Comparison of ENCODE assay signal across 10 cellular contexts in genomic region chr5:138664276-138664943, GRCh38.
DNase-seq lines count a peak whose midpoint lies in the region; ATAC-seq and TF ChIP-seq lines count a peak whose summit lies in the region.
"Had no signal": no experiment of that assay in that cellular context is flagged by ENCODE, and none has a peak within 500 bp of the region (broad histone marks: within the 10 kb centered on the region; RNA-seq: fewer than 3 reads in every experiment).

No MANE protein-coding gene starts in this region.

- H3K9me3 ChIP-seq in BLaER1, result no peaks in the 10 kb centered on the region
- H3K9me3 ChIP-seq in Karpas-422 (ENCODE audit: low read length), result no peaks in the 10 kb centered on the region
- no peaks in the 10 kb centered on the region for H3K9me3 ChIP-seq in mammary epithelial cell (replicated peaks; ENCODE audit: insufficient read depth, low read length)
- H3K9me3 ChIP-seq in spleen, result no peaks in the 10 kb centered on the region
- H3K9me3 ChIP-seq in right atrium auricular region, result no peaks in the 10 kb centered on the region
- H3K9me3 ChIP-seq: SJSA1 had no signal

- TF ChIP-seq CTCF in mammary epithelial cell (conservative IDR thresholded peaks at IDR 0.05 in 1 of 2, IDR thresholded peaks at IDR 0.05 in 1 of 2; ENCODE audit: extremely low read depth in 1 of 2, insufficient read depth in 1 of 2, low read depth in 1 of 2, low read length in 2 of 2) (no peak), spleen (IDR thresholded peaks at IDR 0.05 in 8 of 11, conservative IDR thresholded peaks at IDR 0.05 in 3 of 11) (no peak), right atrium auricular region (IDR thresholded peaks at IDR 0.05) (no peak)

- H3K4me2 ChIP-seq in BLaER1, result peak overlapping the region; percentile 79
- H3K4me2 ChIP-seq in Karpas-422 (ENCODE audit: low read depth, low read length, poor library complexity, severe bottlenecking), result no peak overlapping the region
- H3K4me2 ChIP-seq in mammary epithelial cell (ENCODE audit: insufficient read depth, low read depth, low read length), result no peak overlapping the region

- ATAC-seq in HG03159 (IDR thresholded peaks at IDR 0.05; ENCODE audit: unreplicated experiment), result no peak

- intact Hi-C loops in mammary epithelial cell (cut with micrococcal nuclease) (no loop called here), spleen (cut with DNase I; ENCODE audit: low total_unique reads) (no loop called here)

- H3K79me2 ChIP-seq in Karpas-422 (ENCODE audit: low read length) (no peaks in the 10 kb centered on the region), mammary epithelial cell (ENCODE audit: insufficient read depth, low read length) (no peaks in the 10 kb centered on the region)

- in situ Hi-C loops in mammary epithelial cell (cut with MboI; ENCODE audit: low sequenced_read_pairs in 2 of 2), result no loop called here

- dilution Hi-C loops in mammary epithelial cell (cut with HindIII; ENCODE audit: low sequenced_read_pairs), result no loop called here

- WGBS in mammary epithelial cell (ENCODE audit: low coverage, missing lambda C conversion rate), result 65% methylated on average over 8 of the region's 9 CpGs
- 72 to 81% (median 77%) methylated on average over 9 of the region's 9 CpGs for WGBS in spleen, 5 donors

- H3K4me3 ChIP-seq in BLaER1 (no peak overlapping the region), Karpas-422 (ENCODE audit: low read length) (no peak overlapping the region), mammary epithelial cell (replicated peaks in 1 of 3; ENCODE audit: insufficient read depth in 1 of 3, low read depth in 2 of 3, low read length in 3 of 3) (no peak overlapping the region), spleen (no peak overlapping the region), right atrium auricular region (no peak overlapping the region)
- H3K4me3 ChIP-seq: SJSA1 had no signal

- H2AFZ ChIP-seq in Karpas-422 (ENCODE audit: low read length), result no peak overlapping the region
- H2AFZ ChIP-seq in mammary epithelial cell (ENCODE audit: low read depth, low read length), result peak overlapping the region; percentile 59

- TF ChIP-seq POLR2A in spleen (IDR thresholded peaks at IDR 0.05), result no peak

- H3K4me1 ChIP-seq in BLaER1 (peaks cover 78% of the 10 kb centered on the region), Karpas-422 (ENCODE audit: low read length) (peaks cover 18% of the 10 kb centered on the region), mammary epithelial cell (ENCODE audit: insufficient read depth, low read length) (peaks cover 21% of the 10 kb centered on the region), spleen (peaks cover 15 to 65% (median 37%) of the 10 kb centered on the region in 6 donors), right atrium auricular region (peaks cover 0 to 42% of the 10 kb centered on the region in 2 donors)

- no peaks in the 10 kb centered on the region for H3K27me3 ChIP-seq in BLaER1
- no peaks in the 10 kb centered on the region for H3K27me3 ChIP-seq in Karpas-422 (ENCODE audit: low read length)
- H3K27me3 ChIP-seq in mammary epithelial cell (ENCODE audit: insufficient read depth, low read length), result no peaks in the 10 kb centered on the region
- H3K27me3 ChIP-seq in spleen (replicated peaks in 1 of 7), result peaks cover 0 to 91% (median 0%) of the 10 kb centered on the region in 7 donors
- H3K27me3 ChIP-seq in right atrium auricular region, result no peaks in the 10 kb centered on the region
- H3K27me3 ChIP-seq: SJSA1 had no signal

- no peaks in the 10 kb centered on the region; the same call in 1 of the 2 replicates for H4K20me1 ChIP-seq in BLaER1
- no peaks in the 10 kb centered on the region for H4K20me1 ChIP-seq in Karpas-422 (ENCODE audit: insufficient read depth, low read depth, low read length)
- H4K20me1 ChIP-seq in mammary epithelial cell (ENCODE audit: insufficient read depth, low read length), result no peaks in the 10 kb centered on the region

- H3K9me2 ChIP-seq in Karpas-422 (replicated peaks; ENCODE audit: insufficient read depth, low read length), result no peaks in the 10 kb centered on the region

- CTCF ChIA-PET in mammary epithelial cell (lab: Charles Lee; ENCODE audit: low non-redundant PET), result no interaction called here

- no peak overlapping the region for H3K27ac ChIP-seq in BLaER1
- no peak overlapping the region for H3K27ac ChIP-seq in Karpas-422 (ENCODE audit: low read length)
- H3K27ac ChIP-seq in mammary epithelial cell (ENCODE audit: insufficient read depth, low read depth, low read length), result no peak overlapping the region
- H3K27ac ChIP-seq in spleen, result no peak overlapping the region
- peak overlapping the region in 1 of 2 donors; percentile 4 for H3K27ac ChIP-seq in right atrium auricular region
- H3K27ac ChIP-seq: SJSA1 had no signal

- no peaks in the 10 kb centered on the region for H3K36me3 ChIP-seq in BLaER1
- no peaks in the 10 kb centered on the region for H3K36me3 ChIP-seq in Karpas-422 (ENCODE audit: insufficient read depth, low read length)
- H3K36me3 ChIP-seq in mammary epithelial cell (ENCODE audit: insufficient read depth, low read length), result no peaks in the 10 kb centered on the region
- H3K36me3 ChIP-seq in spleen, result no peaks in the 10 kb centered on the region
- no peaks in the 10 kb centered on the region for H3K36me3 ChIP-seq in right atrium auricular region
- H3K36me3 ChIP-seq: SJSA1 had no signal

- H3K9ac ChIP-seq in BLaER1 (no peak overlapping the region), Karpas-422 (ENCODE audit: low read length) (no peak overlapping the region), mammary epithelial cell (ENCODE audit: insufficient read depth, low read length) (no peak overlapping the region)

- BruUV-seq in mammary epithelial cell (replicated peaks; lab: Mats Ljungman, UMichigan), result no TSS peak

- peak; percentile 2 for DNase-seq in Karpas-422
- peak; percentile 89 for DNase-seq in mammary epithelial cell
- peak; percentile 73 for DNase-seq in kidney tubule cell (ENCODE audit: low spot score)
- no peak for DNase-seq in spleen
- no peak for DNase-seq in right atrium auricular region (ENCODE audit: low spot score)
- no peak for DNase-seq in HK-2 (ENCODE audit: unreplicated experiment)
- DNase-seq: NCI-H1417 treated with DMSO at 0.1 percent for 48 hours had no signal

Comparison
In these comparisons a context has a peak if more than half of its experiments do, and no peak if none do; other contexts are left out.
1. DNase-seq: peak in Karpas-422 (single experiment), mammary epithelial cell (single experiment) and kidney tubule cell (single experiment); none in spleen (single experiment), right atrium auricular region (single experiment) and HK-2 (single experiment).